17 cellular contexts compared by ENCODE assay signal in genomic region chr7:139750459-139751095, GRCh38. TPM values are rescaled to one million over a fixed set of nuclear protein-coding genes. Genes with fewer than 3 reads are reported as not detected.
A peak's percentile ranks its signal among the peaks of the same experiment; 100 is the strongest.
DNase-seq lines count a peak whose midpoint lies in the region; ATAC-seq, FAIRE-seq and TF ChIP-seq lines count a peak whose summit lies in the region.
"Had no signal": no experiment of that assay in that cellular context is flagged by ENCODE, and none has a peak within 500 bp of the region (broad histone marks: within the 10 kb centered on the region; RNA-seq: fewer than 3 reads in every experiment).

No MANE protein-coding gene starts in this region.

- H2AFZ ChIP-seq in HepG2 (ENCODE audit: low read length) (no peak overlapping the region), K562 (ENCODE audit: low read depth, low read length) (no peak overlapping the region)
- H2AFZ ChIP-seq: GM23338 had no signal

- H3K79me2 ChIP-seq in HepG2 (ENCODE audit: insufficient read depth, low read length) (peaks cover 98% of the 10 kb centered on the region), K562 (ENCODE audit: control insufficient read depth, insufficient read depth, low read length) (peaks cover 6% of the 10 kb centered on the region; the same call in 1 of the 3 replicates)

- H3K9me3 ChIP-seq in HepG2 (ENCODE audit: low read length) (no peaks in the 10 kb centered on the region), right lobe of liver (no peaks in the 10 kb centered on the region), K562 (replicated peaks; ENCODE audit: control insufficient read depth, insufficient read depth, low read depth, low read length) (no peaks in the 10 kb centered on the region), subcutaneous abdominal adipose tissue (ENCODE audit: control insufficient read depth in 5 of 5, low read length in 5 of 5) (no peaks in the 10 kb centered on the region), breast epithelium (no peaks in the 10 kb centered on the region)
- H3K9me3 ChIP-seq: BLaER1, Peyer's patch had no signal

- POLR2A ChIA-PET in HepG2 (lab: Yijun Ruan, JAX) (no interaction called here), K562 (lab: Yijun Ruan, JAX) (interaction anchor here (0.8 to 1.2 kb wide), 2 partner anchors 9 to 16 kb away, joined by 3 read pairs; no protein-coding TSS in a partner anchor)

- peaks cover 4 to 40% of the 10 kb centered on the region in 2 experiments for H3K36me3 ChIP-seq in HepG2 (replicated peaks in 1 of 2; ENCODE audit: control insufficient read depth in 1 of 2, insufficient read depth in 2 of 2, low read length in 2 of 2)
- H3K36me3 ChIP-seq in right lobe of liver: no peaks in the 10 kb centered on the region
- no peaks in the 10 kb centered on the region for H3K36me3 ChIP-seq in K562 (ENCODE audit: control insufficient read depth, insufficient read depth, low read length)
- peaks cover 0 to 5% (median 0%) of the 10 kb centered on the region in 5 donors for H3K36me3 ChIP-seq in subcutaneous abdominal adipose tissue (ENCODE audit: control insufficient read depth in 5 of 5, insufficient read depth in 5 of 5, low read length in 5 of 5)
- no peaks in the 10 kb centered on the region for H3K36me3 ChIP-seq in breast epithelium
- H3K36me3 ChIP-seq: Peyer's patch had no signal

- peaks cover 21% of the 10 kb centered on the region for H3K4me1 Mint-ChIP-seq in activated CD4-positive, alpha-beta T cell treated with anti-CD3 and anti-CD28 coated beads, Interleukin-2, amount 10 ng/mL, durations not matched to agents 24 days and 14 days

- TF ChIP-seq CTCF in HepG2 (CRISPR knock-in tag; IDR thresholded peaks at IDR 0.05) (no peak), right lobe of liver (IDR thresholded peaks at IDR 0.05) (no peak), K562 (IDR thresholded peaks at IDR 0.05 in 2 of 3, conservative IDR thresholded peaks at IDR 0.05 in 1 of 3; ENCODE audit: insufficient read depth in 2 of 3, low read depth in 1 of 3, low read length in 3 of 3) (no peak), breast epithelium (IDR thresholded peaks at IDR 0.05) (no peak)

- peak; percentile 75 for DNase-seq in activated CD4-positive, alpha-beta T cell treated with anti-CD3 and anti-CD28 coated beads, Interleukin-2, amount 10 ng/mL, durations not matched to agents 24 days and 14 days
- DNase-seq in activated CD4-positive, alpha-beta T cell treated with anti-CD3 and anti-CD28 coated beads for 4 hours: no peak
- no peak for DNase-seq in HepG2 (ENCODE audit: low spot score)
- DNase-seq in right lobe of liver: no peak
- no peak for DNase-seq in K562 (ENCODE audit: extremely low read depth in 1 of 4, low spot score in 3 of 4)
- no peak for DNase-seq in breast epithelium (ENCODE audit: low spot score in 2 of 2)
- DNase-seq: 8988T, DMS 273 treated with DMSO at 0.1 percent for 48 hours, NCI-H1092, NCI-H524, Peyer's patch had no signal

- H3K9ac ChIP-seq in HepG2 (ENCODE audit: insufficient read depth, low read depth, low read length) (no peak overlapping the region), K562 (ENCODE audit: insufficient read depth in 1 of 2, low read depth in 2 of 2, low read length in 2 of 2) (no peak overlapping the region), subcutaneous abdominal adipose tissue (ENCODE audit: low read length in 5 of 5) (no peak overlapping the region)
- H3K9ac ChIP-seq: BLaER1 had no signal

- TF ChIP-seq RAD21 in HepG2 (CRISPR knock-in tag; IDR thresholded peaks at IDR 0.05) (no peak), K562 (CRISPR knock-in tag; conservative IDR thresholded peaks at IDR 0.05 in 1 of 2, IDR thresholded peaks at IDR 0.05 in 1 of 2) (no peak)

- no peak for FAIRE-seq in HepG2 (lab: Jason Lieb, UNC)
- FAIRE-seq in K562 (lab: Jason Lieb, UNC): no peak
- FAIRE-seq: GM12892 had no signal

- peaks cover 6% of the 10 kb centered on the region for H3K36me3 Mint-ChIP-seq in activated CD4-positive, alpha-beta T cell treated with anti-CD3 and anti-CD28 coated beads, Interleukin-2, amount 10 ng/mL, durations not matched to agents 24 days and 14 days (ENCODE audit: low read depth)

- H3K27me3 ChIP-seq in HepG2 (ENCODE audit: control insufficient read depth in 1 of 2, insufficient read depth in 2 of 2, low read length in 2 of 2) (no peaks in the 10 kb centered on the region), right lobe of liver (no peaks in the 10 kb centered on the region), K562 (ENCODE audit: control insufficient read depth in 2 of 2, insufficient read depth in 2 of 2, low read length in 2 of 2) (peaks cover 0 to 9% of the 10 kb centered on the region in 2 experiments; a peak in 1 of 5 replicates), subcutaneous abdominal adipose tissue (ENCODE audit: control insufficient read depth in 5 of 5, insufficient read depth in 4 of 5, low read length in 5 of 5) (no peaks in the 10 kb centered on the region), breast epithelium (no peaks in the 10 kb centered on the region)
- H3K27me3 ChIP-seq: BLaER1, Peyer's patch had no signal

- TF ChIP-seq POLR2A in HepG2 (IDR thresholded peaks at IDR 0.05; ENCODE audit: insufficient read depth in 1 of 2, low read depth in 2 of 2, low read length in 2 of 2): no peak
- TF ChIP-seq POLR2A in right lobe of liver (IDR thresholded peaks at IDR 0.05): no peak
- no peak for TF ChIP-seq POLR2A in K562 (conservative IDR thresholded peaks at IDR 0.05)
- TF ChIP-seq POLR2A in breast epithelium (IDR thresholded peaks at IDR 0.05): no peak

- TF ChIP-seq EP300 in HepG2 (IDR thresholded peaks at IDR 0.05; ENCODE audit: low read depth in 2 of 2, low read length in 2 of 2): no peak
- TF ChIP-seq EP300 in HepG2 (CRISPR knock-in tag; IDR thresholded peaks at IDR 0.05; ENCODE audit: borderline replicate concordance): no peak
- TF ChIP-seq EP300 in K562 (IDR thresholded peaks at IDR 0.05; ENCODE audit: low read length): no peak

- CTCF ChIA-PET in HepG2 (lab: Yijun Ruan, JAX; ENCODE audit: low intra/inter-chr PET ratio, low total read pairs) (no interaction called here), K562 (lab: Yijun Ruan, JAX; ENCODE audit: low intra/inter-chr PET ratio) (no interaction called here)

- H3K4me1 ChIP-seq in HepG2 (ENCODE audit: insufficient read depth, low read length) (peaks cover 62% of the 10 kb centered on the region), right lobe of liver (peaks cover 0 to 87% (median 47%) of the 10 kb centered on the region in 4 donors), K562 (replicated peaks in 1 of 2; ENCODE audit: control insufficient read depth in 2 of 2, insufficient read depth in 2 of 2, low read length in 2 of 2) (no peaks in the 10 kb centered on the region; a peak in 2 of 5 replicates), subcutaneous abdominal adipose tissue (ENCODE audit: control insufficient read depth in 5 of 5, insufficient read depth in 5 of 5, low read length in 5 of 5) (peaks cover 3 to 74% (median 58%) of the 10 kb centered on the region in 5 donors), breast epithelium (peaks cover 0 to 3% of the 10 kb centered on the region in 2 donors)

- H3K27ac ChIP-seq in HepG2 (ENCODE audit: extremely low read length, insufficient read depth, low read length): no peak overlapping the region
- no peak overlapping the region for H3K27ac ChIP-seq in right lobe of liver
- no peak overlapping the region for H3K27ac ChIP-seq in K562 (ENCODE audit: extremely low read depth, low read depth, low read length)
- H3K27ac ChIP-seq in subcutaneous abdominal adipose tissue (ENCODE audit: low read depth, low read length): peak overlapping the region; percentile 33
- H3K27ac ChIP-seq in breast epithelium: no peak overlapping the region
- H3K27ac ChIP-seq: BLaER1, Peyer's patch had no signal

- no peak overlapping the region for H3K4me3 Mint-ChIP-seq in activated CD4-positive, alpha-beta T cell treated with anti-CD3 and anti-CD28 coated beads, Interleukin-2, amount 10 ng/mL, durations not matched to agents 24 days and 14 days
- H3K4me3 Mint-ChIP-seq: GM23338 had no signal

- no peaks in the 10 kb centered on the region for H3K9me3 Mint-ChIP-seq in activated CD4-positive, alpha-beta T cell treated with anti-CD3 and anti-CD28 coated beads, Interleukin-2, amount 10 ng/mL, durations not matched to agents 24 days and 14 days
- H3K9me3 Mint-ChIP-seq: GM23338 had no signal

- H3K27ac Mint-ChIP-seq in activated CD4-positive, alpha-beta T cell treated with anti-CD3 and anti-CD28 coated beads, Interleukin-2, amount 10 ng/mL, durations not matched to agents 24 days and 14 days: no peak overlapping the region
- H3K27ac Mint-ChIP-seq: GM23338 had no signal

- H3K27me3 Mint-ChIP-seq in activated CD4-positive, alpha-beta T cell treated with anti-CD3 and anti-CD28 coated beads, Interleukin-2, amount 10 ng/mL, durations not matched to agents 24 days and 14 days: no peaks in the 10 kb centered on the region

- no peak for ATAC-seq in HepG2
- ATAC-seq in right lobe of liver: no peak
- no peak for ATAC-seq in K562
- no peak for ATAC-seq in HG02885 (IDR thresholded peaks at IDR 0.05; ENCODE audit: poor library complexity, unreplicated experiment)
- ATAC-seq: GM23338, HCT116 had no signal

- H4K20me1 ChIP-seq in HepG2 (ENCODE audit: insufficient read depth, low read length) (peaks cover 68% of the 10 kb centered on the region), K562 (replicated peaks; ENCODE audit: control insufficient read depth, insufficient read depth, low read length) (peaks cover 69% of the 10 kb centered on the region)

- BruUV-seq in HepG2 (replicated peaks; lab: Mats Ljungman, UMichigan) (no TSS peak), K562 (replicated peaks; lab: Mats Ljungman, UMichigan) (no TSS peak)

- intact Hi-C loops in activated CD4-positive, alpha-beta T cell treated with anti-CD3 and anti-CD28 coated beads, Interleukin-2, amount 10 ng/mL, durations not matched to agents 24 days and 14 days (cut with micrococcal nuclease): loop anchor here (10.0 kb wide), 1 partner anchor 856 kb away; no protein-coding TSS in a partner anchor
- intact Hi-C loops in HepG2 (cut with micrococcal nuclease; ENCODE audit: unreplicated experiment) (no loop called here), right lobe of liver (cut with DNase I) (no loop called here), K562 (cut with micrococcal nuclease) (no loop called here), breast epithelium (cut with DNase I; ENCODE audit: low total_unique reads) (no loop called here)

- in situ Hi-C loops in HepG2 (cut with HindIII; ENCODE audit: extremely low pct_ligation_motif_present, low pct_unique_long_range_greater_than_20kb) (no loop called here), K562 (cut with MboI) (no loop called here)

- WGBS in HepG2 (ENCODE audit: low lambda C conversion rate): 98% methylated on average over 6 of the region's 6 CpGs
- WGBS in right lobe of liver (ENCODE audit: insufficient coverage, low coverage, low lambda C conversion rate, missing lambda C conversion rate): 93% methylated on average over 6 of the region's 6 CpGs
- 65% methylated on average over 6 of the region's 6 CpGs for WGBS in K562 (ENCODE audit: insufficient coverage, low coverage, missing lambda C conversion rate)

- H3K4me3 ChIP-seq in HepG2 (replicated peaks in 1 of 3; ENCODE audit: insufficient read depth in 1 of 3, low read depth in 2 of 3, low read length in 3 of 3) (no peak overlapping the region), right lobe of liver (no peak overlapping the region), K562 (no peak overlapping the region), subcutaneous abdominal adipose tissue (ENCODE audit: low read depth in 1 of 5, low read length in 5 of 5) (no peak overlapping the region), breast epithelium (no peak overlapping the region)
- H3K4me3 ChIP-seq: BLaER1, GM23338, Peyer's patch had no signal

- H3K4me2 ChIP-seq in HepG2 (ENCODE audit: low read depth, low read length): no peak overlapping the region
- H3K4me2 ChIP-seq in K562 (ENCODE audit: insufficient read depth, low read length): no peak overlapping the region
- H3K4me2 ChIP-seq: BLaER1, GM23338 had no signal

- no peaks in the 10 kb centered on the region for H3K9me1 ChIP-seq in K562 (ENCODE audit: control insufficient read depth, insufficient read depth, low read length)

RNA-seq across cellular contexts. Expression of gene HIPK2, which starts 27.2 kb away (rescaled TPM):
- 23.9 and 26.1 TPM in 2 replicates for total RNA-seq in activated CD4-positive, alpha-beta T cell treated with anti-CD3 and anti-CD28 coated beads, Interleukin-2, amount 10 ng/mL, durations not matched to agents 24 days and 14 days
- 14.4 and 25.9 TPM in 2 replicates for total RNA-seq in HepG2 (2016; rRNA removed; fragmentation: Illumina TruSeq; extraction: Trizol)
- total RNA-seq in HepG2 (2016; cell fraction: cytosol; rRNA removed; fragmentation: Illumina TruSeq; extraction: Trizol; ENCODE audit: low read depth): 38.1 and 38.4 TPM in 2 replicates
- total RNA-seq in HepG2 (2016; cell fraction: insoluble cytoplasmic fraction; rRNA removed; fragmentation: Illumina TruSeq; extraction: Trizol): 13.8 and 20.2 TPM in 2 replicates
- 26.7 and 27.9 TPM in 2 replicates for total RNA-seq in HepG2 (2016; cell fraction: membrane; rRNA removed; fragmentation: Illumina TruSeq; extraction: Trizol)
- total RNA-seq in HepG2 (2016; cell fraction: nucleus; rRNA removed; fragmentation: Illumina TruSeq; extraction: Trizol): 19.7 and 24.5 TPM in 2 replicates
- 17.0 and 20.2 TPM in 2 replicates for polyA plus RNA-seq in HepG2 (2011; rRNA removed)
- polyA plus RNA-seq in HepG2 (2011; cell fraction: cytosol; rRNA removed): 11.5 and 11.7 TPM in 2 replicates
- 34.6 and 39.9 TPM in 2 replicates for polyA plus RNA-seq in HepG2 (2011; cell fraction: nucleus; rRNA removed)
- polyA plus RNA-seq in HepG2 (2012): 18.0 and 18.2 TPM in 2 replicates
- 2.4 and 2.9 TPM in 2 replicates for polyA plus RNA-seq in HepG2 (2016; cell fraction: cytosol; fragmentation: Illumina TruSeq; extraction: Trizol; ENCODE audit: low read depth)
- 15.0 and 20.1 TPM in 2 replicates for polyA plus RNA-seq in HepG2 (2016; cell fraction: insoluble cytoplasmic fraction; fragmentation: Illumina TruSeq; extraction: Trizol; ENCODE audit: low read depth)
- polyA plus RNA-seq in HepG2 (2016; cell fraction: membrane; fragmentation: Illumina TruSeq; extraction: Trizol; ENCODE audit: low read depth): 5.5 and 6.5 TPM in 2 replicates
- polyA plus RNA-seq in HepG2 (2016; cell fraction: nucleus; fragmentation: Illumina TruSeq; extraction: Trizol; ENCODE audit: insufficient read depth, low read depth): 17.7 and 18.3 TPM in 2 replicates
- polyA minus RNA-seq in HepG2 (2011; rRNA and poly(A)+ RNA removed; ENCODE audit: low replicate concordance): 10.5 and 48.8 TPM in 2 replicates
- polyA minus RNA-seq in HepG2 (2011; cell fraction: cytosol; rRNA and poly(A)+ RNA removed): 29.2 and 34.4 TPM in 2 replicates
- polyA minus RNA-seq in HepG2 (2011; cell fraction: nucleus; rRNA and poly(A)+ RNA removed): 29.6 and 32.6 TPM in 2 replicates
- total RNA-seq in right lobe of liver: 10 to 100 TPM; 48.5 to 68.0 (median 59.6) TPM
- total RNA-seq in K562 (2011; cell fraction: chromatin; rRNA removed; ENCODE audit: low replicate concordance): 51.9 and 59.2 TPM in 2 replicates
- 15.1 and 17.3 TPM in 2 replicates for total RNA-seq in K562 (2011; cell fraction: nucleolus; rRNA removed)
- 16.6 and 21.8 TPM in 2 replicates for total RNA-seq in K562 (2011; cell fraction: nucleoplasm; rRNA removed)
- 3.8 and 5.7 TPM in 2 replicates for total RNA-seq in K562 (2014; rRNA removed)
- total RNA-seq in K562 (2014; rRNA removed; fragmentation: Illumina TruSeq; extraction: Trizol): 5.4 and 5.5 TPM in 2 replicates
- 3.9 and 4.4 TPM in 2 replicates for total RNA-seq in K562 (2015; rRNA removed; fragmentation: Illumina TruSeq; extraction: Trizol)
- 17.5 and 19.8 TPM in 2 replicates for total RNA-seq in K562 (2021)
- 8.8 and 10.0 TPM in 2 replicates for polyA plus RNA-seq in K562 (2011; rRNA removed)
- 6.5 and 10.7 TPM in 2 replicates for polyA plus RNA-seq in K562 (2011; cell fraction: cytosol; rRNA removed)
- polyA plus RNA-seq in K562 (2011; cell fraction: nucleus; rRNA removed): 15.6 and 30.0 TPM in 2 replicates
- 4.7 and 7.4 TPM in 2 replicates for polyA plus RNA-seq in K562 (2012)
- 9.9 and 10.1 TPM in 2 replicates for polyA plus RNA-seq in K562 (2014; fragmentation: Illumina TruSeq; extraction: Trizol)
- 1 to 10 TPM in 1 of 2 experiments, under 1 TPM in 1; 0.69 to 1.6 TPM for polyA plus RNA-seq in K562 (2014; fragmentation: Nextera tagmentation; extraction: Ambion mirVana)
- polyA plus RNA-seq in K562 (2014; rRNA removed): 5.1 and 5.5 TPM in 2 replicates
- 31.9 and 34.7 TPM in 2 replicates for polyA minus RNA-seq in K562 (2011; rRNA and poly(A)+ RNA removed)
- polyA minus RNA-seq in K562 (2011; cell fraction: cytosol; rRNA and poly(A)+ RNA removed): 25.2 and 25.9 TPM in 2 replicates
- polyA minus RNA-seq in K562 (2011; cell fraction: nucleus; rRNA and poly(A)+ RNA removed): 17.0 and 17.8 TPM in 2 replicates
- 10 to 100 TPM; 26.4 to 31.8 (median 31.1) TPM for total RNA-seq in breast epithelium
